ENCODE assay signal across 10 cellular contexts in genomic region chr17:75249564-75249963, GRCh38. TPM values are rescaled to one million over a fixed set of nuclear protein-coding genes. Genes with fewer than 3 reads are reported as not detected.
A peak's percentile ranks its signal among the peaks of the same experiment; 100 is the strongest.
DNase-seq lines count a peak whose midpoint lies in the region; ATAC-seq and TF ChIP-seq lines count a peak whose summit lies in the region.
"Had no signal": no experiment of that assay in that cellular context is flagged by ENCODE, and none has a peak within 500 bp of the region (broad histone marks: within the 10 kb centered on the region; RNA-seq: fewer than 3 reads in every experiment).

No MANE protein-coding gene starts in this region.

- H3K4me3 ChIP-seq in BLaER1 treated with 17β-estradiol and CSF1 and Interleukin-3, amounts not matched to agents 10 nM and 100 nM: peak overlapping the region in 6 of 10 experiments; percentile 31 to 50 (median 38); a peak in 9 of 20 replicates
- H3K4me3 ChIP-seq in GM23338 (no peak overlapping the region), muscle layer of duodenum (ENCODE audit: low read depth in 1 of 2, low read length in 2 of 2) (no peak overlapping the region)

- no peak overlapping the region for H2AFZ ChIP-seq in GM23338

- peaks cover 15% of the 10 kb centered on the region for H3K36me3 Mint-ChIP-seq in GM23338 (ENCODE audit: low read depth)

- peaks cover 26 to 40% (median 32%) of the 10 kb centered on the region in 11 experiments for H3K36me3 ChIP-seq in BLaER1 treated with 17β-estradiol and CSF1 and Interleukin-3, amounts not matched to agents 10 nM and 100 nM
- H3K36me3 ChIP-seq in GM23338 (ENCODE audit: insufficient read depth): peaks cover 6% of the 10 kb centered on the region; the same call in 1 of the 2 replicates
- peaks cover 21% of the 10 kb centered on the region in 2 donors for H3K36me3 ChIP-seq in muscle layer of duodenum (ENCODE audit: control insufficient read depth in 1 of 2, insufficient read depth in 2 of 2, low read length in 2 of 2)

- H3K9me2 ChIP-seq in GM23338 (ENCODE audit: insufficient read depth): no peaks in the 10 kb centered on the region
- H3K9me2 ChIP-seq: SK-N-SH had no signal

- H3K4me1 Mint-ChIP-seq in GM23338: peaks cover 41% of the 10 kb centered on the region

- no peak for TF ChIP-seq CTCF in GM23338 (conservative IDR thresholded peaks at IDR 0.05; ENCODE audit: low read depth in 2 of 2)

- H3F3A ChIP-seq in GM23338 (replicated peaks; ENCODE audit: low read depth): peaks cover 18% of the 10 kb centered on the region; the same call in 1 of the 2 replicates

- H3K4me3 Mint-ChIP-seq in GM23338: no peak overlapping the region

- H3K4me2 ChIP-seq in BLaER1 treated with 17β-estradiol and CSF1 and Interleukin-3, amounts not matched to agents 10 nM and 100 nM: peak overlapping the region; percentile 71 to 96 (median 88)
- H3K4me2 ChIP-seq in GM23338: no peak overlapping the region; the same call in 1 of the 2 replicates
- H3K4me2 ChIP-seq: SK-N-SH had no signal

- H3K9me3 Mint-ChIP-seq in GM23338: no peaks in the 10 kb centered on the region; the same call in 2 of the 3 replicates

- peak overlapping the region; percentile 37 to 79 (median 73); a peak in 21 of 22 replicates for H3K27ac ChIP-seq in BLaER1 treated with 17β-estradiol and CSF1 and Interleukin-3, amounts not matched to agents 10 nM and 100 nM
- peak overlapping the region; percentile 74 for H3K27ac ChIP-seq in GM23338 (ENCODE audit: low read depth)
- peak overlapping the region; percentile 57 for H3K27ac ChIP-seq in muscle layer of duodenum (ENCODE audit: low read length)

- peaks cover 4% of the 10 kb centered on the region for H3K27me3 Mint-ChIP-seq in GM23338 (ENCODE audit: insufficient read depth, low read depth, poor library complexity)

- no peaks in the 10 kb centered on the region for H3K9me3 ChIP-seq in BLaER1 treated with 17β-estradiol and CSF1 and Interleukin-3, amounts not matched to agents 10 nM and 100 nM (replicated peaks in 1 of 11)
- no peaks in the 10 kb centered on the region for H3K9me3 ChIP-seq in muscle layer of duodenum (ENCODE audit: control insufficient read depth in 1 of 2, low read length in 2 of 2)
- H3K9me3 ChIP-seq: SK-N-SH had no signal

- H3K9ac ChIP-seq in BLaER1 treated with 17β-estradiol and CSF1 and Interleukin-3, amounts not matched to agents 10 nM and 100 nM: peak overlapping the region; percentile 51 to 69 (median 61); a peak in 20 of 22 replicates
- H3K9ac ChIP-seq: SK-N-SH had no signal

- peak overlapping the region; percentile 6 for H3K27ac Mint-ChIP-seq in GM23338

- peaks cover 61 to 82% (median 70%) of the 10 kb centered on the region in 10 experiments for H3K4me1 ChIP-seq in BLaER1 treated with 17β-estradiol and CSF1 and Interleukin-3, amounts not matched to agents 10 nM and 100 nM
- H3K4me1 ChIP-seq in GM23338 (ENCODE audit: insufficient read depth): peaks cover 20% of the 10 kb centered on the region
- H3K4me1 ChIP-seq in muscle layer of duodenum (ENCODE audit: control insufficient read depth in 1 of 2, insufficient read depth in 2 of 2, low read length in 2 of 2): peaks cover 0 to 7% of the 10 kb centered on the region in 2 donors

- no peak for DNase-seq in GM23338 (ENCODE audit: low spot score)
- DNase-seq in activated naive CD4-positive, alpha-beta T cell treated with anti-CD3 and anti-CD28 coated beads, Interleukin-2, amount 50 U/mL, for 16 hours: peak; percentile 38
- DNase-seq in NOMO-1 treated with DMSO at 0.1 percent for 48 hours (lab: John Stamatoyannopoulos, UW; ENCODE audit: unreplicated experiment): no peak
- no peak for DNase-seq in NOMO-1 (lab: John Stamatoyannopoulos, UW; ENCODE audit: unreplicated experiment in 2 of 2)
- DNase-seq in OCI-M1 (lab: John Stamatoyannopoulos, UW): no peak
- DNase-seq in middle frontal gyrus (ENCODE audit: extremely low spot score, low spot score): no peak
- DNase-seq: DMS 273 treated with DMSO at 0.1 percent for 48 hours, SK-N-SH had no signal

- no peak for ATAC-seq in GM23338

- no peaks in the 10 kb centered on the region for H3K27me3 ChIP-seq in BLaER1 treated with 17β-estradiol and CSF1 and Interleukin-3, amounts not matched to agents 10 nM and 100 nM
- H3K27me3 ChIP-seq in GM23338 (ENCODE audit: insufficient read depth) (no peaks in the 10 kb centered on the region), muscle layer of duodenum (ENCODE audit: low read depth, low read length) (no peaks in the 10 kb centered on the region)

- H3K79me2 ChIP-seq in GM23338 (replicated peaks; ENCODE audit: insufficient read depth): peaks cover 69% of the 10 kb centered on the region

- peaks cover 5 to 82% (median 24%) of the 10 kb centered on the region in 11 experiments; a peak in 13 of 22 replicates for H4K20me1 ChIP-seq in BLaER1 treated with 17β-estradiol and CSF1 and Interleukin-3, amounts not matched to agents 10 nM and 100 nM
- H4K20me1 ChIP-seq in GM23338 (replicated peaks; ENCODE audit: insufficient read depth): no peaks in the 10 kb centered on the region; the same call in 1 of the 2 replicates

TF ChIP-seq in GM23338, 12 proteins besides CTCF, POLR2A, EP300 and RAD21:
- TF ChIP-seq STAT1 (IDR thresholded peaks at IDR 0.05; ENCODE audit: unreplicated experiment): no peak
- TF ChIP-seq CREB1 (CRISPR knock-in tag; IDR thresholded peaks at IDR 0.05; ENCODE audit: low read depth): no peak
- no peak for TF ChIP-seq ETS1 (IDR thresholded peaks at IDR 0.05)
- TF ChIP-seq REST (IDR thresholded peaks at IDR 0.05; ENCODE audit: unreplicated experiment): no peak
TF ChIP-seq in GM23338: peak in this region for 0.

RNA-seq across cellular contexts. Expression of gene GGA3, which starts 11.8 kb away (rescaled TPM):
- 29.4 and 54.3 TPM in 2 replicates for total RNA-seq in GM23338 (2014; rRNA removed; shearing (Covaris generic))
- polyA plus RNA-seq in GM23338 (2016; fragmentation: Nextera tagmentation; extraction: Ambion mirVana): 20.8 and 22.5 TPM in 2 replicates

RNA-seq across cellular contexts. Expression of gene MRPS7, which starts 12.1 kb away (rescaled TPM):
- 60.6 and 72.8 TPM in 2 replicates for total RNA-seq in GM23338 (2014; rRNA removed; shearing (Covaris generic))
- 104 and 114 TPM in 2 replicates for polyA plus RNA-seq in GM23338 (2016; fragmentation: Nextera tagmentation; extraction: Ambion mirVana)

RNA-seq across cellular contexts. Expression of gene MIF4GD, which starts 21.5 kb away (rescaled TPM):
- total RNA-seq in GM23338 (2014; rRNA removed; shearing (Covaris generic)): 15.5 and 15.9 TPM in 2 replicates
- 9.4 and 11.3 TPM in 2 replicates for polyA plus RNA-seq in GM23338 (2016; fragmentation: Nextera tagmentation; extraction: Ambion mirVana)

RNA-seq across cellular contexts. Expression of gene SLC25A19, which starts 39.7 kb away (rescaled TPM):
- total RNA-seq in GM23338 (2014; rRNA removed; shearing (Covaris generic)): 16.3 and 22.4 TPM in 2 replicates
- 17.9 and 19.4 TPM in 2 replicates for polyA plus RNA-seq in GM23338 (2016; fragmentation: Nextera tagmentation; extraction: Ambion mirVana)

RNA-seq across cellular contexts. Expression of gene NUP85, which starts 44.1 kb away (rescaled TPM):
- 57.2 and 59.4 TPM in 2 replicates for total RNA-seq in GM23338 (2014; rRNA removed; shearing (Covaris generic))
- 114 and 116 TPM in 2 replicates for polyA plus RNA-seq in GM23338 (2016; fragmentation: Nextera tagmentation; extraction: Ambion mirVana)

Comparison
In these comparisons a context has a peak if more than half of its experiments do, and no peak if none do; other contexts are left out.
1. H3K4me3 ChIP-seq: peak in BLaER1 treated with 17β-estradiol and CSF1 and Interleukin-3, amounts not matched to agents 10 nM and 100 nM (6 of 10); none in GM23338 (single experiment) and muscle layer of duodenum (0 of 2).
2. Peak in every context shown above with its lines, with median percentiles within 50 percentile points of each other: H3K27ac ChIP-seq.